ENCODE assay signal across 31 cellular contexts in the genomic region with DNA sequence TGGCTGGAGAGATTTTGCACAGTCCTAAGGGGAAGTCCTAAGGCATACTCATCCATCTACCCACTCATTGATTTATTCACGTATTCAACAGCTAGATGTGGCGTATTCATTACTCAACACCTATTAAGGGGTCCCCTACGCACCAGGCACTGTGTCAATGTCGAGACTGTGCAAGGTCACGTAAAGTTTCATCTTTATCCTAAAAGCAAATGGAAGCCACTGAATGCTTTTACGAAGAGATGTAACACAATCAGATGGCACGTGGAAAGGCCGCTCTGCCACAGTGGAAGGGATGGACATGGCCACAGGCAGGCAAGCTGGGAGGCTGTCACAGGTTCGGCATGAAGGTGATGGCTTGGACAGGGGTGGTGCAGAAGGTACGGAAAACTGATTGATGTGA.
"Had no signal": no experiment of that assay in that cellular context is flagged by ENCODE, and none has a peak within 500 bp of the region (broad histone marks: within the 10 kb centered on the region; RNA-seq: fewer than 3 reads in every experiment).

No MANE protein-coding gene starts in this region.

- H3K4me2 ChIP-seq: neural progenitor cell had no signal

- ATAC-seq: naive thymus-derived CD4-positive, alpha-beta T cell; natural killer cell; psoas muscle; right cardiac atrium; right lobe of liver; stimulated activated memory B cell treated with anti-CD40 and anti-IgM and Interleukin-4, amounts not matched to agents 10 μg/mL and 1 μg/mL and 100 μg/mL, for 72 hours; stimulated activated naive CD8-positive, alpha-beta T cell treated with anti-CD3 and anti-CD28 coated beads, Interleukin-15, amount 100 ng/mL, for 72 hours; stimulated activated naive CD8-positive, alpha-beta T cell treated with anti-CD3 and anti-CD28 coated beads, Interleukin-15, Interleukin-2, amounts not matched to agents 100 U/mL and 50 U/mL, for 24 hours; upper lobe of right lung had no signal

- H3K27ac Mint-ChIP-seq: naive thymus-derived CD4-positive, alpha-beta T cell; natural killer cell; nephron; neural progenitor cell; progenitor cell of endocrine pancreas; stimulated activated memory B cell treated with anti-CD40 and anti-IgM and Interleukin-4, amounts not matched to agents 10 μg/mL and 1 μg/mL and 100 μg/mL, for 72 hours; stimulated activated naive CD8-positive, alpha-beta T cell treated with anti-CD3 and anti-CD28 coated beads, Interleukin-15, amount 100 ng/mL, for 72 hours; type B pancreatic cell had no signal

- H3K4me3 Mint-ChIP-seq: naive thymus-derived CD4-positive, alpha-beta T cell; natural killer cell; nephron; neural progenitor cell; stimulated activated memory B cell treated with anti-CD40 and anti-IgM and Interleukin-4, amounts not matched to agents 10 μg/mL and 1 μg/mL and 100 μg/mL, for 72 hours; stimulated activated naive CD8-positive, alpha-beta T cell treated with anti-CD3 and anti-CD28 coated beads, Interleukin-15, amount 100 ng/mL, for 72 hours; type B pancreatic cell had no signal

- H3K4me3 ChIP-seq: neural progenitor cell, ovary, psoas muscle, right lobe of liver, sigmoid colon, suprapubic skin, testis, tibial artery, transverse colon, upper lobe of right lung, uterus had no signal

- DNase-seq: naive thymus-derived CD4-positive, alpha-beta T cell; natural killer cell; nucleus accumbens; ovary; posterior cingulate gyrus; psoas muscle; right cardiac atrium; right lobe of liver; sigmoid colon; small intestine; stimulated activated CD4-positive, alpha-beta T cell treated with anti-CD3 and anti-CD28 coated beads, Interleukin-15, amount 100 ng/mL, for 24 hours; stimulated activated CD4-positive, alpha-beta T cell treated with anti-CD3 and anti-CD28 coated beads, Interleukin-4, amount 100 ng/mL, for 1 hour; stimulated activated CD4-positive, alpha-beta T cell treated with anti-CD3 and anti-CD28 coated beads, Interleukin-4, amount 100 ng/mL, for 4 hours; stimulated activated CD8-positive, alpha-beta memory T cell treated with anti-CD3 and anti-CD28 coated beads, Interleukin-4, amount 100 ng/mL, for 48 hours; stimulated activated naive CD4-positive, alpha-beta T cell; stimulated activated naive CD8-positive, alpha-beta T cell treated with anti-CD3 and anti-CD28 coated beads, Interleukin-15, amount 100 ng/mL, for 72 hours; stimulated activated naive CD8-positive, alpha-beta T cell treated with anti-CD3 and anti-CD28 coated beads, Interleukin-15, Interleukin-2, amounts not matched to agents 100 U/mL and 50 U/mL, for 24 hours; substantia nigra; testis; tibial artery; transverse colon; upper lobe of right lung; uterus had no signal

- H3K36me3 Mint-ChIP-seq: natural killer cell, neural progenitor cell, type B pancreatic cell had no signal

- H3K79me2 ChIP-seq: parathyroid adenoma had no signal

- H2AFZ ChIP-seq: neural progenitor cell, parathyroid adenoma had no signal

- H3K9me3 ChIP-seq: neutrophil, ovary, psoas muscle, right lobe of liver, sigmoid colon, suprapubic skin, testis, tibial artery, transverse colon, upper lobe of right lung, uterus had no signal

- H3K9me3 Mint-ChIP-seq: natural killer cell, type B pancreatic cell had no signal

- H3K27me3 ChIP-seq: neural progenitor cell, neutrophil, ovary, right lobe of liver, sigmoid colon, suprapubic skin, testis, tibial artery, transverse colon, uterus had no signal

- H3K4me1 ChIP-seq: neural progenitor cell, parathyroid adenoma, psoas muscle, right lobe of liver, sigmoid colon, suprapubic skin, testis, tibial artery, transverse colon, upper lobe of right lung, uterus had no signal

- H3K27ac ChIP-seq: neural progenitor cell, neutrophil, ovary, parathyroid adenoma, psoas muscle, right lobe of liver, sigmoid colon, suprapubic skin, testis, tibial artery, transverse colon, upper lobe of right lung, uterus had no signal

- H3K27me3 Mint-ChIP-seq: stimulated activated naive CD8-positive, alpha-beta T cell treated with anti-CD3 and anti-CD28 coated beads, Interleukin-15, amount 100 ng/mL, for 72 hours had no signal

- H3K4me1 Mint-ChIP-seq: naive thymus-derived CD4-positive, alpha-beta T cell; natural killer cell; nephron; neural progenitor cell; stimulated activated memory B cell treated with anti-CD40 and anti-IgM and Interleukin-4, amounts not matched to agents 10 μg/mL and 1 μg/mL and 100 μg/mL, for 72 hours; stimulated activated naive CD8-positive, alpha-beta T cell treated with anti-CD3 and anti-CD28 coated beads, Interleukin-15, amount 100 ng/mL, for 72 hours had no signal

- H3K9ac ChIP-seq: neural progenitor cell, parathyroid adenoma had no signal

- H3K36me3 ChIP-seq: neural progenitor cell, neutrophil, ovary, right lobe of liver, sigmoid colon, suprapubic skin, tibial artery, transverse colon, upper lobe of right lung, uterus had no signal
